In genomic region chr10:89535185-89536012, GRCh38 we compare ENCODE assay signal across 7 cellular contexts. TPM values are rescaled to one million over a fixed set of nuclear protein-coding genes. Genes with fewer than 3 reads are reported as not detected.
DNase-seq lines count a peak whose midpoint lies in the region; ATAC-seq and TF ChIP-seq lines count a peak whose summit lies in the region.

A gene with protein sequence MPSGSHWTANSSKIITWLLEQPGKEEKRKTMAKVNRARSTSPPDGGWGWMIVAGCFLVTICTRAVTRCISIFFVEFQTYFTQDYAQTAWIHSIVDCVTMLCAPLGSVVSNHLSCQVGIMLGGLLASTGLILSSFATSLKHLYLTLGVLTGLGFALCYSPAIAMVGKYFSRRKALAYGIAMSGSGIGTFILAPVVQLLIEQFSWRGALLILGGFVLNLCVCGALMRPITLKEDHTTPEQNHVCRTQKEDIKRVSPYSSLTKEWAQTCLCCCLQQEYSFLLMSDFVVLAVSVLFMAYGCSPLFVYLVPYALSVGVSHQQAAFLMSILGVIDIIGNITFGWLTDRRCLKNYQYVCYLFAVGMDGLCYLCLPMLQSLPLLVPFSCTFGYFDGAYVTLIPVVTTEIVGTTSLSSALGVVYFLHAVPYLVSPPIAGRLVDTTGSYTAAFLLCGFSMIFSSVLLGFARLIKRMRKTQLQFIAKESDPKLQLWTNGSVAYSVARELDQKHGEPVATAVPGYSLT (minus strand): TSS chr10:89535594. CDS start chr10:89462578, 73,016 bp downstream.

- H3K36me3 Mint-ChIP-seq in HFFc6 (ENCODE audit: low read depth) = peaks cover 4% of the 10 kb centered on the region
- no peaks in the 10 kb centered on the region for H3K36me3 Mint-ChIP-seq in stimulated activated naive CD8-positive, alpha-beta T cell treated with anti-CD3 and anti-CD28 coated beads, Interleukin-15, Interleukin-2, amounts not matched to agents 100 ng/mL and 50 ng/mL, for 24 hours (ENCODE audit: low read depth)

- H3K4me3 Mint-ChIP-seq in HFFc6 = peak within 1 kb of the TSS; percentile 56; the same call in 1 of the 2 replicates
- H3K4me3 Mint-ChIP-seq in stimulated activated naive CD8-positive, alpha-beta T cell treated with anti-CD3 and anti-CD28 coated beads, Interleukin-15, Interleukin-2, amounts not matched to agents 100 ng/mL and 50 ng/mL, for 24 hours = peak within 1 kb of the TSS; percentile 30

- ATAC-seq in HG03469 (IDR thresholded peaks at IDR 0.05; ENCODE audit: unreplicated experiment) = no peak
- no peak for ATAC-seq in HG03139 (IDR thresholded peaks at IDR 0.05; ENCODE audit: unreplicated experiment)

- TF ChIP-seq CTCF in HFFc6 (IDR thresholded peaks at IDR 0.05) = no peak

- H3K27ac Mint-ChIP-seq in HFFc6 = no peak within 1 kb of the TSS
- no peak within 1 kb of the TSS for H3K27ac Mint-ChIP-seq in stimulated activated naive CD8-positive, alpha-beta T cell treated with anti-CD3 and anti-CD28 coated beads, Interleukin-15, Interleukin-2, amounts not matched to agents 100 ng/mL and 50 ng/mL, for 24 hours

- no peaks in the 10 kb centered on the region for H3K9me3 Mint-ChIP-seq in HFFc6
- H3K9me3 Mint-ChIP-seq in stimulated activated naive CD8-positive, alpha-beta T cell treated with anti-CD3 and anti-CD28 coated beads, Interleukin-15, Interleukin-2, amounts not matched to agents 100 ng/mL and 50 ng/mL, for 24 hours = no peaks in the 10 kb centered on the region

- peaks cover 15% of the 10 kb centered on the region for H3K4me1 Mint-ChIP-seq in HFFc6 (ENCODE audit: low read depth)
- H3K4me1 Mint-ChIP-seq in stimulated activated naive CD8-positive, alpha-beta T cell treated with anti-CD3 and anti-CD28 coated beads, Interleukin-15, Interleukin-2, amounts not matched to agents 100 ng/mL and 50 ng/mL, for 24 hours (ENCODE audit: low read depth) = peaks cover 8% of the 10 kb centered on the region

- DNase-seq in HFFc6 = no peak
- peak; percentile 70 for DNase-seq in astrocyte of the hippocampus (ENCODE audit: low read depth, low spot score)
- DNase-seq in islet precursor cell = peak; percentile 78
- DNase-seq in SIG-M5 (lab: John Stamatoyannopoulos, UW) = no peak

- peaks cover 33% of the 10 kb centered on the region for H3K27me3 Mint-ChIP-seq in HFFc6 (ENCODE audit: insufficient read depth)
- peaks cover 77% of the 10 kb centered on the region for H3K27me3 Mint-ChIP-seq in stimulated activated naive CD8-positive, alpha-beta T cell treated with anti-CD3 and anti-CD28 coated beads, Interleukin-15, Interleukin-2, amounts not matched to agents 100 ng/mL and 50 ng/mL, for 24 hours

RNA-seq across cellular contexts. Expression of the gene that starts here (rescaled TPM):
- not detected for total RNA-seq in HFFc6 (2021; fragmentation: NEBNext Ultra II Directional; extraction: Animal tissue kit (Norgen Biotek cat#: 25700))

Comparison
In these comparisons a context has a peak if more than half of its experiments do, and no peak if none do; other contexts are left out.
1. DNase-seq: peak in astrocyte of the hippocampus (single experiment) and islet precursor cell (single experiment); none in HFFc6 (single experiment) and SIG-M5 (single experiment).